In the genomic region with DNA sequence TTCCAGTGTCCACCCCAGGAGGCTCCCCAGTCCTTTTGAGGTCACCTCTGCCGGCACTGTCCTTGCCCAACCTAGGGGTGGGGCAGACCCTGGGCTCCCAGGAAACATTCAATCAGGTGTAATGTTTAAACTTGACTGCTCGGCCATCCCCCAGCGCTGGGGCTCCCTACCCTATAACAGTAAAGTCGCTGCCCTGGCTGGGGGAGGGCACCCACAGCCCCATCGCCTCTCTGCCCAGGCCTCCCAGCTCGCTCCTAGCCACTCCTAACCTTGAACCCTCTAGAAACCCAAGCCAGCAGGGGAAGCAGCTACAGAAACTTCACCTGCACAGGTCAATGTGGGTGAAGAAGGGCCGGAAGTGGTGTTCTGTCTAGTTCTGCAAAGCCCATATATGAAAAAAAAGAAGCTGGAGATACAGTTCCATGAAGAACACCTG, we compare ENCODE assay signal across 8 cellular contexts. TPM values are rescaled to one million over a fixed set of nuclear protein-coding genes. Genes with fewer than 3 reads are reported as not detected.
DNase-seq lines count a peak whose midpoint lies in the region; ATAC-seq and TF ChIP-seq lines count a peak whose summit lies in the region.
"Had no signal": no experiment of that assay in that cellular context is flagged by ENCODE, and none has a peak within 500 bp of the region (broad histone marks: within the 10 kb centered on the region; RNA-seq: fewer than 3 reads in every experiment).

No MANE protein-coding gene starts in this region.

- H3K27me3 Mint-ChIP-seq in immature natural killer cell (ENCODE audit: low read depth in 3 of 3): peaks cover 9 to 15% (median 11%) of the 10 kb centered on the region in 3 donors
- H3K27me3 Mint-ChIP-seq in stimulated activated memory B cell treated with anti-CD40 and anti-IgM and Interleukin-4, amounts not matched to agents 10 μg/mL and 1 μg/mL and 100 μg/mL, for 72 hours: no peaks in the 10 kb centered on the region

- ATAC-seq in stimulated activated memory B cell treated with anti-CD40 and anti-IgM and Interleukin-4, amounts not matched to agents 10 μg/mL and 1 μg/mL and 100 μg/mL, for 72 hours: no peak
- ATAC-seq in GM21367 (IDR thresholded peaks at IDR 0.05; ENCODE audit: unreplicated experiment): no peak

- H3K36me3 Mint-ChIP-seq in immature natural killer cell: no peaks in the 10 kb centered on the region
- H3K36me3 Mint-ChIP-seq in stimulated activated memory B cell treated with anti-CD40 and anti-IgM and Interleukin-4, amounts not matched to agents 10 μg/mL and 1 μg/mL and 100 μg/mL, for 72 hours: no peaks in the 10 kb centered on the region

- peak overlapping the region; percentile 28 to 73 (median 60) for H3K4me3 Mint-ChIP-seq in immature natural killer cell
- peak overlapping the region; percentile 88 for H3K4me3 Mint-ChIP-seq in stimulated activated memory B cell treated with anti-CD40 and anti-IgM and Interleukin-4, amounts not matched to agents 10 μg/mL and 1 μg/mL and 100 μg/mL, for 72 hours

- no peak for TF ChIP-seq CTCF in WERI-Rb-1 (IDR thresholded peaks at IDR 0.05; ENCODE audit: low read depth, low read length)

- H3K9me3 ChIP-seq in WERI-Rb-1 (ENCODE audit: severe bottlenecking): no peaks in the 10 kb centered on the region

- no peak overlapping the region for H3K4me3 ChIP-seq in H7 (ENCODE audit: insufficient read depth, low read depth, low read length)
- H3K4me3 ChIP-seq in WERI-Rb-1 (ENCODE audit: low read depth, low read length): peak overlapping the region; percentile 81

- H3K9me3 Mint-ChIP-seq in immature natural killer cell: peaks cover 0 to 2% (median 0%) of the 10 kb centered on the region in 6 donors
- H3K9me3 Mint-ChIP-seq in stimulated activated memory B cell treated with anti-CD40 and anti-IgM and Interleukin-4, amounts not matched to agents 10 μg/mL and 1 μg/mL and 100 μg/mL, for 72 hours: no peaks in the 10 kb centered on the region

- H3K27ac ChIP-seq in WERI-Rb-1: no peak overlapping the region

- no peaks in the 10 kb centered on the region for H3K36me3 ChIP-seq in H7 (replicated peaks; ENCODE audit: control insufficient read depth, insufficient read depth, low read length)
- H3K36me3 ChIP-seq in WERI-Rb-1: peaks cover 3% of the 10 kb centered on the region; the same call in 1 of the 2 replicates

- no peak overlapping the region for H3K27ac Mint-ChIP-seq in immature natural killer cell
- H3K27ac Mint-ChIP-seq in stimulated activated memory B cell treated with anti-CD40 and anti-IgM and Interleukin-4, amounts not matched to agents 10 μg/mL and 1 μg/mL and 100 μg/mL, for 72 hours: peak overlapping the region; percentile 79

- DNase-seq in H7: peak; percentile 46
- no peak for DNase-seq in WERI-Rb-1
- DNase-seq in immature natural killer cell: no peak
- DNase-seq in inferior parietal cortex (ENCODE audit: extremely low spot score): no peak
- DNase-seq in mesenteric fat pad (ENCODE audit: low spot score): no peak
- DNase-seq: activated gamma-delta T cell had no signal

- H3K27me3 ChIP-seq in H7 (ENCODE audit: control insufficient read depth, insufficient read depth, low read length): peaks cover 8% of the 10 kb centered on the region
- H3K27me3 ChIP-seq in WERI-Rb-1 (ENCODE audit: insufficient read depth, low read depth, severe bottlenecking): no peaks in the 10 kb centered on the region

- peaks cover 8 to 12% of the 10 kb centered on the region in 2 donors for H3K4me1 Mint-ChIP-seq in immature natural killer cell
- peaks cover 50% of the 10 kb centered on the region for H3K4me1 Mint-ChIP-seq in stimulated activated memory B cell treated with anti-CD40 and anti-IgM and Interleukin-4, amounts not matched to agents 10 μg/mL and 1 μg/mL and 100 μg/mL, for 72 hours

RNA-seq across cellular contexts. Expression of gene CLMN, which starts 1.3 kb away (rescaled TPM):
- 4.5 and 10.5 TPM in 2 replicates for total RNA-seq in H7 (2014; rRNA removed; shearing (Covaris generic))
- polyA plus RNA-seq in immature natural killer cell: under 1 TPM in 2 of 3 donors, not detected in 1; 0.09 to 0.39 TPM
- total RNA-seq in mesenteric fat pad: 47.4 TPM
